Comparison of ENCODE assay signal across 24 cellular contexts in genomic region chr4:7267829-7268228, GRCh38.
"Had no signal": no experiment of that assay in that cellular context is flagged by ENCODE, and none has a peak within 500 bp of the region (broad histone marks: within the 10 kb centered on the region; RNA-seq: fewer than 3 reads in every experiment).

No MANE protein-coding gene starts in this region.

- DNase-seq: natural killer cell; occipital lobe; ovary; psoas muscle; right lobe of liver; sigmoid colon; small intestine; stimulated activated CD4-positive, alpha-beta T cell treated with anti-CD3 and anti-CD28 coated beads, Interleukin-15, amount 100 ng/mL, for 24 hours; stimulated activated CD4-positive, alpha-beta T cell treated with anti-CD3 and anti-CD28 coated beads, Interleukin-2, amount 100 ng/mL, for 24 hours; stimulated activated CD4-positive, alpha-beta T cell treated with anti-CD3 and anti-CD28 coated beads, Interleukin-2, amount 100 ng/mL, for 48 hours; stimulated activated CD4-positive, alpha-beta T cell treated with anti-CD3 and anti-CD28 coated beads, Interleukin-4, amount 100 ng/mL, for 24 hours; stimulated activated naive B cell treated with anti-CD40 and anti-IgM and Interleukin-4, amounts not matched to agents 10 μg/mL and 1 μg/mL and 100 μg/mL, for 72 hours; stimulated activated naive CD4-positive, alpha-beta T cell treated with Interleukin-2 at 50 U/mL for 16 hours; stomach; thyroid gland; trophoblast cell; upper lobe of left lung had no signal

- H3K4me3 ChIP-seq: neural progenitor cell, ovary, psoas muscle, right lobe of liver, sigmoid colon, stomach, thoracic aorta, thyroid gland, tibial nerve, upper lobe of left lung, vagina had no signal

- H3K9me3 ChIP-seq: ovary, psoas muscle, right lobe of liver, sigmoid colon, stomach, thoracic aorta, thyroid gland, tibial nerve, upper lobe of left lung, vagina had no signal

- ATAC-seq: natural killer cell; psoas muscle; right cardiac atrium; right lobe of liver; stimulated activated effector memory CD8-positive, alpha-beta T cell treated with anti-CD3 and anti-CD28 coated beads, Interleukin-12 subunit alpha, Interleukin-12 subunit beta, amount 100 ng/mL, for 72 hours; stimulated activated naive B cell treated with anti-CD40 and anti-IgM and Interleukin-4, amounts not matched to agents 10 μg/mL and 1 μg/mL and 100 μg/mL, for 72 hours had no signal

- H3K36me3 ChIP-seq: neural progenitor cell, ovary, right lobe of liver, sigmoid colon, stomach, thoracic aorta, thyroid gland, tibial nerve, upper lobe of left lung, vagina had no signal

- H3K27ac ChIP-seq: neural progenitor cell, ovary, parathyroid adenoma, psoas muscle, right lobe of liver, sigmoid colon, stomach, thoracic aorta, thyroid gland, tibial nerve, upper lobe of left lung, vagina had no signal

- H3K27me3 ChIP-seq: neural progenitor cell, ovary, right lobe of liver, sigmoid colon, thyroid gland, tibial nerve, upper lobe of left lung, vagina had no signal

- H3K4me1 ChIP-seq: parathyroid adenoma, psoas muscle, right lobe of liver, sigmoid colon, stomach, thyroid gland, upper lobe of left lung, vagina had no signal
